Comparison of ENCODE assay signal across 29 cellular contexts in genomic region chr3:105502333-105502732, GRCh38.
A peak's percentile ranks its signal among the peaks of the same experiment; 100 is the strongest.
DNase-seq lines count a peak whose midpoint lies in the region; TF ChIP-seq lines count a peak whose summit lies in the region.
"Had no signal": no experiment of that assay in that cellular context is flagged by ENCODE, and none has a peak within 500 bp of the region (broad histone marks: within the 10 kb centered on the region; RNA-seq: fewer than 3 reads in every experiment).

No MANE protein-coding gene starts in this region.

- H3K4me3 ChIP-seq in smooth muscle cell (no peak overlapping the region), neural progenitor cell (no peak overlapping the region)
- H3K4me3 ChIP-seq: heart left ventricle, MG63, testis had no signal

- 93% methylated on average over 2 of the region's 2 CpGs for WGBS in smooth muscle cell (ENCODE audit: low lambda C conversion rate)

- H3K36me3 ChIP-seq in smooth muscle cell (ENCODE audit: low read depth) (no peaks in the 10 kb centered on the region), neural progenitor cell (no peaks in the 10 kb centered on the region)
- H3K36me3 ChIP-seq: heart left ventricle, MG63, neutrophil had no signal

- H2AFZ ChIP-seq in smooth muscle cell (ENCODE audit: low read depth) (no peak overlapping the region), neural progenitor cell (replicated peaks) (no peak overlapping the region)

- H3K9ac ChIP-seq in smooth muscle cell (ENCODE audit: low read depth) (no peak overlapping the region), neural progenitor cell (no peak overlapping the region)
- H3K9ac ChIP-seq: KMS-11 had no signal

- H3K9me3 ChIP-seq in smooth muscle cell (replicated peaks; ENCODE audit: low read depth) (no peaks in the 10 kb centered on the region), neural progenitor cell (ENCODE audit: low read depth) (no peaks in the 10 kb centered on the region)
- H3K9me3 ChIP-seq: heart left ventricle, MG63, neutrophil, testis had no signal

- no peaks in the 10 kb centered on the region for H3K27me3 ChIP-seq in smooth muscle cell (ENCODE audit: low read depth)
- no peaks in the 10 kb centered on the region for H3K27me3 ChIP-seq in neural progenitor cell
- H3K27me3 ChIP-seq: heart left ventricle, MG63, neutrophil, testis had no signal

- peaks cover 31% of the 10 kb centered on the region for H3K4me1 ChIP-seq in smooth muscle cell (ENCODE audit: low read depth)
- H3K4me1 ChIP-seq in neural progenitor cell = peaks cover 21% of the 10 kb centered on the region
- H3K4me1 ChIP-seq: testis had no signal

- DNase-seq in COLO668 (lab: John Stamatoyannopoulos, UW; ENCODE audit: unreplicated experiment) = peak; percentile 14
- DNase-seq in NCI-H1092 treated with DMSO at 0.1 percent for 48 hours (lab: John Stamatoyannopoulos, UW) = peak; percentile 78
- no peak for DNase-seq in chondrocyte (ENCODE audit: low spot score)
- DNase-seq in smooth muscle cell (lab: John Stamatoyannopoulos, UW; ENCODE audit: unreplicated experiment) = no peak
- DNase-seq in neural progenitor cell (ENCODE audit: low spot score) = no peak
- DNase-seq in nucleus accumbens (lab: John Stamatoyannopoulos, UW) = no peak
- no peak for DNase-seq in erythroblast (lab: John Stamatoyannopoulos, UW)
- DNase-seq: ACHN; activated CD8-positive, alpha-beta T cell treated with anti-CD3 and anti-CD28 coated beads, Interleukin-2, amount 10 ng/mL, durations not matched to agents 7 days and 5 days; activated naive CD4-positive, alpha-beta T cell treated with anti-CD3 and anti-CD28 coated beads, Interleukin-2, amount 50 U/mL, for 16 hours; amniotic stem cell; CD8-positive, alpha-beta memory T cell; DMS79 treated with DMSO at 0.1 percent for 48 hours; foreskin melanocyte; GDM1; H7; heart left ventricle; left ventricle myocardium superior; MG63; NCI-H1417 treated with DMSO at 0.1 percent for 48 hours; NCI-H2171; NCI-H510A; NK-92 treated with Interleukin-12 subunit alpha and Interleukin-12 subunit beta, amount 100 ng/mL, for 24 hours; PC-3; stimulated activated naive CD4-positive, alpha-beta T cell treated with Interleukin-2 at 50 U/mL for 16 hours; testis had no signal

- peaks cover 1% of the 10 kb centered on the region for H3K36me3 Mint-ChIP-seq in chondrocyte (ENCODE audit: low read depth)
- H3K36me3 Mint-ChIP-seq in neural progenitor cell = no peaks in the 10 kb centered on the region
- H3K36me3 Mint-ChIP-seq: CD8-positive, alpha-beta memory T cell had no signal

- H3K9me3 Mint-ChIP-seq in chondrocyte (ENCODE audit: low read depth) (no peaks in the 10 kb centered on the region), neural progenitor cell (peaks cover 2% of the 10 kb centered on the region)
- H3K9me3 Mint-ChIP-seq: activated T-helper 2 cell treated with anti-CD3 and anti-CD28 coated beads, Interferon-gamma antibody, Interleukin-2, Interleukin-4, amounts not matched to agents 10 μg/mL and 5 μg/mL and 100 μg/mL, durations not matched to agents 14 hours and 24 hours and 36 hours; CD8-positive, alpha-beta memory T cell had no signal

- no peaks in the 10 kb centered on the region for H3F3A ChIP-seq in smooth muscle cell (ENCODE audit: low read depth)
- no peaks in the 10 kb centered on the region for H3F3A ChIP-seq in neural progenitor cell (ENCODE audit: low read depth)

- H3K79me2 ChIP-seq in smooth muscle cell (ENCODE audit: low read depth) (peaks cover 90% of the 10 kb centered on the region), neural progenitor cell (ENCODE audit: low read depth) (peaks cover 3% of the 10 kb centered on the region)

- no peak for TF ChIP-seq POLR2A in erythroblast (IDR thresholded peaks at IDR 0.05; ENCODE audit: low read length)

- peak overlapping the region; percentile 10 for H3K27ac Mint-ChIP-seq in chondrocyte (ENCODE audit: unreplicated experiment)
- H3K27ac Mint-ChIP-seq in neural progenitor cell = no peak overlapping the region
- H3K27ac Mint-ChIP-seq: activated CD8-positive, alpha-beta T cell treated with anti-CD3 and anti-CD28 coated beads, Interleukin-2, amount 10 ng/mL, durations not matched to agents 7 days and 5 days; activated T-helper 2 cell treated with anti-CD3 and anti-CD28 coated beads, Interferon-gamma antibody, Interleukin-2, Interleukin-4, amounts not matched to agents 10 μg/mL and 5 μg/mL and 100 μg/mL, durations not matched to agents 14 hours and 24 hours and 36 hours; CD8-positive, alpha-beta memory T cell had no signal

- H3K4me1 Mint-ChIP-seq in chondrocyte (ENCODE audit: low read depth) (peaks cover 62% of the 10 kb centered on the region), neural progenitor cell (no peaks in the 10 kb centered on the region)
- H3K4me1 Mint-ChIP-seq: CD8-positive, alpha-beta memory T cell had no signal

- H3K4me2 ChIP-seq in smooth muscle cell (no peak overlapping the region), neural progenitor cell (no peak overlapping the region)
- H3K4me2 ChIP-seq: KMS-11 had no signal

- H4K20me1 ChIP-seq in smooth muscle cell (ENCODE audit: low read depth) = peaks cover 2% of the 10 kb centered on the region
- H4K20me1 ChIP-seq in neural progenitor cell (ENCODE audit: low read depth) = no peaks in the 10 kb centered on the region

- no peak for TF ChIP-seq CTCF in chondrocyte (IDR thresholded peaks at IDR 0.05)
- no peak for TF ChIP-seq CTCF in smooth muscle cell (IDR thresholded peaks at IDR 0.05; ENCODE audit: borderline replicate concordance, insufficient read depth, poor library complexity, severe bottlenecking)
- no peak for TF ChIP-seq CTCF in neural progenitor cell (IDR thresholded peaks at IDR 0.05)

- no peaks in the 10 kb centered on the region for H3K27me3 Mint-ChIP-seq in chondrocyte (ENCODE audit: low read depth)
- no peaks in the 10 kb centered on the region for H3K27me3 Mint-ChIP-seq in neural progenitor cell (ENCODE audit: insufficient read depth, low read depth)
- H3K27me3 Mint-ChIP-seq: CD8-positive, alpha-beta memory T cell had no signal

- no peak overlapping the region for H3K4me3 Mint-ChIP-seq in chondrocyte (ENCODE audit: unreplicated experiment)
- H3K4me3 Mint-ChIP-seq in neural progenitor cell = no peak overlapping the region
- H3K4me3 Mint-ChIP-seq: activated CD8-positive, alpha-beta T cell treated with anti-CD3 and anti-CD28 coated beads, Interleukin-2, amount 10 ng/mL, durations not matched to agents 7 days and 5 days; CD8-positive, alpha-beta memory T cell had no signal

- H3K27ac ChIP-seq in smooth muscle cell (ENCODE audit: low read depth) = peak overlapping the region; percentile 22
- H3K27ac ChIP-seq in neural progenitor cell = no peak overlapping the region
- H3K27ac ChIP-seq: heart left ventricle, KMS-11, neutrophil, testis had no signal

Comparison
In these comparisons a context has a peak if more than half of its experiments do, and no peak if none do; other contexts are left out.
1. DNase-seq: peak in COLO668 (single experiment) and NCI-H1092 treated with DMSO at 0.1 percent for 48 hours (single experiment); none in chondrocyte (single experiment), smooth muscle cell (single experiment), neural progenitor cell (single experiment), nucleus accumbens (0 of 56) and erythroblast (0 of 2).